In genomic region chr2:202208526-202208925, GRCh38 we compare ENCODE assay signal across 28 cellular contexts.
"Had no signal": no experiment of that assay in that cellular context is flagged by ENCODE, and none has a peak within 500 bp of the region (broad histone marks: within the 10 kb centered on the region; RNA-seq: fewer than 3 reads in every experiment).

No MANE protein-coding gene starts in this region.

- H3K4me3 Mint-ChIP-seq: immature natural killer cell; naive thymus-derived CD4-positive, alpha-beta T cell; natural killer cell treated with Interleukin-12 subunit alpha and Interleukin-12 subunit beta and Interleukin-15 and Interleukin-18, amount 100 ng/mL, for 72 hours; neural crest cell; stimulated activated naive CD8-positive, alpha-beta T cell treated with anti-CD3 and anti-CD28 coated beads, Interleukin-15, Interleukin-2, amounts not matched to agents 100 ng/mL and 50 ng/mL, for 24 hours had no signal

- H3K9me3 Mint-ChIP-seq: immature natural killer cell; naive thymus-derived CD4-positive, alpha-beta T cell; natural killer cell treated with Interleukin-12 subunit alpha and Interleukin-12 subunit beta and Interleukin-15 and Interleukin-18, amount 100 ng/mL, for 72 hours; neural crest cell; stimulated activated naive CD8-positive, alpha-beta T cell treated with anti-CD3 and anti-CD28 coated beads, Interleukin-15, Interleukin-2, amounts not matched to agents 100 ng/mL and 50 ng/mL, for 24 hours had no signal

- H3K27ac Mint-ChIP-seq: naive thymus-derived CD4-positive, alpha-beta T cell; natural killer cell treated with Interleukin-12 subunit alpha and Interleukin-12 subunit beta and Interleukin-15 and Interleukin-18, amount 100 ng/mL, for 72 hours; stimulated activated naive CD8-positive, alpha-beta T cell treated with anti-CD3 and anti-CD28 coated beads, Interleukin-15, Interleukin-2, amounts not matched to agents 100 ng/mL and 50 ng/mL, for 24 hours had no signal

- H3K27me3 Mint-ChIP-seq: naive thymus-derived CD4-positive, alpha-beta T cell; natural killer cell treated with Interleukin-12 subunit alpha and Interleukin-12 subunit beta and Interleukin-15 and Interleukin-18, amount 100 ng/mL, for 72 hours; stimulated activated naive CD8-positive, alpha-beta T cell treated with anti-CD3 and anti-CD28 coated beads, Interleukin-15, Interleukin-2, amounts not matched to agents 100 ng/mL and 50 ng/mL, for 24 hours had no signal

- DNase-seq: hypothalamus; immature natural killer cell; kidney; left colon; left lung; lower lobe of right lung; mammary epithelial cell; mesendoderm; midbrain; mucosa of descending colon; naive thymus-derived CD4-positive, alpha-beta T cell; nucleus accumbens; pancreas; posterior cingulate gyrus; retina; right cardiac atrium; stimulated activated CD4-positive, alpha-beta T cell treated with anti-CD3 and anti-CD28 coated beads, Interleukin-12 subunit alpha, Interleukin-12 subunit beta, amount 100 ng/mL, for 4 hours; stimulated activated CD4-positive, alpha-beta T cell treated with anti-CD3 and anti-CD28 coated beads, Interleukin-15, amount 100 ng/mL, for 24 hours; stimulated activated CD4-positive, alpha-beta T cell treated with anti-CD3 and anti-CD28 coated beads, Interleukin-2, amount 100 ng/mL, for 24 hours; stimulated activated CD4-positive, alpha-beta T cell treated with anti-CD3 and anti-CD28 coated beads, Interleukin-4, amount 100 ng/mL, for 1 hour; stimulated activated naive CD4-positive, alpha-beta T cell; tibial artery; trophoblast cell; upper lobe of right lung had no signal

- ATAC-seq: left colon; left lung; lower lobe of right lung; mucosa of descending colon; naive thymus-derived CD4-positive, alpha-beta T cell; natural killer cell treated with Interleukin-12 subunit alpha and Interleukin-12 subunit beta and Interleukin-15 and Interleukin-18, amount 100 ng/mL, for 72 hours; pancreas; right cardiac atrium; sciatic nerve; upper lobe of right lung had no signal

- H3K4me1 Mint-ChIP-seq: neural crest cell had no signal
